10 cellular contexts compared by ENCODE assay signal in genomic region chr14:103118019-103118662, GRCh38. TPM values are rescaled to one million over a fixed set of nuclear protein-coding genes. Genes with fewer than 3 reads are reported as not detected.
A peak's percentile ranks its signal among the peaks of the same experiment; 100 is the strongest.
DNase-seq lines count a peak whose midpoint lies in the region; ATAC-seq, FAIRE-seq and TF ChIP-seq lines count a peak whose summit lies in the region.
"Had no signal": no experiment of that assay in that cellular context is flagged by ENCODE, and none has a peak within 500 bp of the region (broad histone marks: within the 10 kb centered on the region; RNA-seq: fewer than 3 reads in every experiment).

No MANE protein-coding gene starts in this region.

- H3K27ac ChIP-seq in K562 (ENCODE audit: extremely low read depth, low read depth, low read length), result peak overlapping the region; percentile 75
- H3K27ac ChIP-seq in stomach, result peak overlapping the region; percentile 4 to 96 (median 78)
- H3K27ac ChIP-seq: KMS-11 had no signal

- in situ Hi-C loops in KBM-7 (cut with MboI; ENCODE audit: low pct_unique_long_range_greater_than_20kb, low sequenced_read_pairs), result no loop called here
- in situ Hi-C loops in K562 (cut with MboI), result no loop called here

- H3K9me1 ChIP-seq in K562 (ENCODE audit: control insufficient read depth, insufficient read depth, low read length), result no peaks in the 10 kb centered on the region

- peak overlapping the region; percentile 54 for H2AFZ ChIP-seq in K562 (ENCODE audit: low read depth, low read length)

- no peak overlapping the region for H3K27ac Mint-ChIP-seq in activated naive CD4-positive, alpha-beta T cell treated with anti-CD3 and anti-CD28 coated beads, Interleukin-2, amount 10 ng/mL, durations not matched to agents 7 days and 5 days

- TF ChIP-seq EP300 in K562 (IDR thresholded peaks at IDR 0.05; ENCODE audit: low read length), result no peak
- TF ChIP-seq EP300 in stomach (IDR thresholded peaks at IDR 0.05), result peak; percentile 10

- DNase-seq in KBM-7, result peak; percentile 37
- DNase-seq in K562 (ENCODE audit: extremely low read depth in 1 of 4, low spot score in 3 of 4), result peak in 2 of 4 experiments; percentile 22 to 66
- DNase-seq in left kidney (ENCODE audit: low read depth, low spot score), result peak; percentile 65
- no peak for DNase-seq in stomach
- DNase-seq in activated naive CD4-positive, alpha-beta T cell treated with anti-CD3 and anti-CD28 coated beads, Interleukin-2, amount 10 ng/mL, durations not matched to agents 7 days and 5 days, result no peak
- no peak for DNase-seq in LoVo (ENCODE audit: low spot score)

- BruUV-seq in K562 (replicated peaks; lab: Mats Ljungman, UMichigan), result no TSS peak

- intact Hi-C loops in K562 (cut with micrococcal nuclease) (no loop called here), stomach (cut with DNase I; ENCODE audit: low total_unique reads) (no loop called here)

- TF ChIP-seq POLR2A in K562 (conservative IDR thresholded peaks at IDR 0.05), result no peak
- TF ChIP-seq POLR2A in stomach (IDR thresholded peaks at IDR 0.05), result no peak

- POLR2A ChIA-PET in K562 (lab: Yijun Ruan, JAX), result interaction anchor here (0.6 to 2.0 kb wide), 4 partner anchors 8 to 416 kb away, joined by 3 to 8 read pairs (median 3); no protein-coding TSS in a partner anchor

- 22% methylated on average over 5 of the region's 10 CpGs for WGBS in K562 (ENCODE audit: insufficient coverage, low coverage, missing lambda C conversion rate)
- 32 to 47% (median 41%) methylated on average over 7 to 10 of the region's 10 CpGs for WGBS in stomach, 5 donors

- no peaks in the 10 kb centered on the region; the same call in 2 of the 3 replicates for H3K79me2 ChIP-seq in K562 (ENCODE audit: control insufficient read depth, insufficient read depth, low read length)

- H3K4me1 Mint-ChIP-seq in activated naive CD4-positive, alpha-beta T cell treated with anti-CD3 and anti-CD28 coated beads, Interleukin-2, amount 10 ng/mL, durations not matched to agents 7 days and 5 days, result peaks cover 9% of the 10 kb centered on the region

- no peaks in the 10 kb centered on the region for H3K9me3 ChIP-seq in K562 (replicated peaks; ENCODE audit: control insufficient read depth, insufficient read depth, low read depth, low read length)
- H3K9me3 ChIP-seq in stomach, result no peaks in the 10 kb centered on the region

- peak overlapping the region; percentile 42 to 78; a peak in 3 of 4 replicates for H3K9ac ChIP-seq in K562 (ENCODE audit: insufficient read depth in 1 of 2, low read depth in 2 of 2, low read length in 2 of 2)
- H3K9ac ChIP-seq: KMS-11 had no signal

- no peak overlapping the region for H3K4me3 Mint-ChIP-seq in activated naive CD4-positive, alpha-beta T cell treated with anti-CD3 and anti-CD28 coated beads, Interleukin-2, amount 10 ng/mL, durations not matched to agents 7 days and 5 days

- H3K4me1 ChIP-seq in K562 (replicated peaks in 1 of 2; ENCODE audit: control insufficient read depth in 2 of 2, insufficient read depth in 2 of 2, low read length in 2 of 2) (peaks cover 47 to 83% of the 10 kb centered on the region in 2 experiments), stomach (peaks cover 40 to 87% (median 64%) of the 10 kb centered on the region in 4 donors)

- H3K4me3 ChIP-seq in K562 (no peak overlapping the region), stomach (no peak overlapping the region)

- CTCF ChIA-PET in K562 (lab: Yijun Ruan, JAX; ENCODE audit: low intra/inter-chr PET ratio), result no interaction called here
- CTCF ChIA-PET in activated naive CD4-positive, alpha-beta T cell treated with anti-CD3 and anti-CD28 coated beads, Interleukin-2, amount 10 ng/mL, durations not matched to agents 7 days and 5 days (lab: Charles Lee), result interaction anchor here (0.6 to 1.5 kb wide), 3 partner anchors 13 to 243 kb away, joined by 3 to 5 read pairs (median 3); no protein-coding TSS in a partner anchor

- no peak for ATAC-seq in K562
- no peak for ATAC-seq in GM21447 (IDR thresholded peaks at IDR 0.05; ENCODE audit: unreplicated experiment)
- no peak for ATAC-seq in HG02840 (IDR thresholded peaks at IDR 0.05; ENCODE audit: low FRiP score, unreplicated experiment)

- no peak for TF ChIP-seq RAD21 in K562 (CRISPR knock-in tag; conservative IDR thresholded peaks at IDR 0.05 in 1 of 2, IDR thresholded peaks at IDR 0.05 in 1 of 2)

- no peaks in the 10 kb centered on the region for H3K9me3 Mint-ChIP-seq in activated naive CD4-positive, alpha-beta T cell treated with anti-CD3 and anti-CD28 coated beads, Interleukin-2, amount 10 ng/mL, durations not matched to agents 7 days and 5 days

- H3K4me2 ChIP-seq in K562 (ENCODE audit: insufficient read depth, low read length), result peak overlapping the region; percentile 40; the same call in 1 of the 2 replicates
- H3K4me2 ChIP-seq: KMS-11 had no signal

- peaks cover 49% of the 10 kb centered on the region for H3K27me3 Mint-ChIP-seq in activated naive CD4-positive, alpha-beta T cell treated with anti-CD3 and anti-CD28 coated beads, Interleukin-2, amount 10 ng/mL, durations not matched to agents 7 days and 5 days

- H3K36me3 Mint-ChIP-seq in activated naive CD4-positive, alpha-beta T cell treated with anti-CD3 and anti-CD28 coated beads, Interleukin-2, amount 10 ng/mL, durations not matched to agents 7 days and 5 days, result no peaks in the 10 kb centered on the region

- H3K36me3 ChIP-seq in K562 (ENCODE audit: control insufficient read depth, insufficient read depth, low read length), result no peaks in the 10 kb centered on the region
- H3K36me3 ChIP-seq in stomach, result no peaks in the 10 kb centered on the region

- no peak for TF ChIP-seq CTCF in K562 (IDR thresholded peaks at IDR 0.05 in 2 of 3, conservative IDR thresholded peaks at IDR 0.05 in 1 of 3; ENCODE audit: insufficient read depth in 2 of 3, low read depth in 1 of 3, low read length in 3 of 3)
- TF ChIP-seq CTCF in stomach (IDR thresholded peaks at IDR 0.05), result no peak

- peak; percentile 62 for FAIRE-seq in K562 (lab: Jason Lieb, UNC)

- no peaks in the 10 kb centered on the region for H3K27me3 ChIP-seq in K562 (ENCODE audit: control insufficient read depth in 2 of 2, insufficient read depth in 2 of 2, low read length in 2 of 2)
- peaks cover 0 to 18% (median 6%) of the 10 kb centered on the region in 3 donors for H3K27me3 ChIP-seq in stomach

- no peaks in the 10 kb centered on the region for H4K20me1 ChIP-seq in K562 (replicated peaks; ENCODE audit: control insufficient read depth, insufficient read depth, low read length)

RNA-seq across cellular contexts. Expression of gene TNFAIP2, which starts 5.1 kb away (rescaled TPM):
- total RNA-seq in K562 (2011; cell fraction: chromatin; rRNA removed; ENCODE audit: low replicate concordance), result 31.9 and 75.4 TPM in 2 replicates
- 55.1 and 66.9 TPM in 2 replicates for total RNA-seq in K562 (2011; cell fraction: nucleolus; rRNA removed)
- total RNA-seq in K562 (2011; cell fraction: nucleoplasm; rRNA removed), result 38.6 and 39.3 TPM in 2 replicates
- 39.5 and 46.0 TPM in 2 replicates for total RNA-seq in K562 (2014; rRNA removed)
- 20.8 and 23.7 TPM in 2 replicates for total RNA-seq in K562 (2014; rRNA removed; fragmentation: Illumina TruSeq; extraction: Trizol)
- total RNA-seq in K562 (2015; rRNA removed; fragmentation: Illumina TruSeq; extraction: Trizol), result 68.6 and 70.2 TPM in 2 replicates
- 52.7 and 61.2 TPM in 2 replicates for total RNA-seq in K562 (2021)
- polyA plus RNA-seq in K562 (2011; rRNA removed), result 22.6 and 35.4 TPM in 2 replicates
- polyA plus RNA-seq in K562 (2011; cell fraction: cytosol; rRNA removed), result 30.5 and 40.8 TPM in 2 replicates
- polyA plus RNA-seq in K562 (2011; cell fraction: nucleus; rRNA removed), result 171 and 203 TPM in 2 replicates
- 33.8 and 69.4 TPM in 2 replicates for polyA plus RNA-seq in K562 (2012)
- 42.7 and 59.7 TPM in 2 replicates for polyA plus RNA-seq in K562 (2014; fragmentation: Illumina TruSeq; extraction: Trizol)
- 10 to 100 TPM; 44.6 to 49.7 TPM for polyA plus RNA-seq in K562 (2014; fragmentation: Nextera tagmentation; extraction: Ambion mirVana)
- polyA plus RNA-seq in K562 (2014; rRNA removed), result 47.6 and 63.5 TPM in 2 replicates
- 8.9 and 13.3 TPM in 2 replicates for polyA minus RNA-seq in K562 (2011; rRNA and poly(A)+ RNA removed)
- 25.6 and 31.0 TPM in 2 replicates for polyA minus RNA-seq in K562 (2011; cell fraction: cytosol; rRNA and poly(A)+ RNA removed)
- 17.0 and 18.2 TPM in 2 replicates for polyA minus RNA-seq in K562 (2011; cell fraction: nucleus; rRNA and poly(A)+ RNA removed)
- 100 to 1,000 TPM in 2 of 5 donors, 10 to 100 TPM in 3; 30.7 to 279 (median 48.7) TPM for total RNA-seq in stomach
- 100 to 1,000 TPM in 1 of 3 donors, 10 to 100 TPM in 2; 63.8 to 211 (median 82.2) TPM for polyA plus RNA-seq in stomach

RNA-seq across cellular contexts. Expression of gene EXOC3L4, which starts 23.6 kb away (rescaled TPM):
- 7.7 and 24.3 TPM in 2 replicates for total RNA-seq in K562 (2011; cell fraction: chromatin; rRNA removed; ENCODE audit: low replicate concordance)
- total RNA-seq in K562 (2011; cell fraction: nucleolus; rRNA removed), result 22.4 and 23.0 TPM in 2 replicates
- 13.8 and 17.9 TPM in 2 replicates for total RNA-seq in K562 (2011; cell fraction: nucleoplasm; rRNA removed)
- total RNA-seq in K562 (2014; rRNA removed) (3.5 and 5.6 TPM in 2 replicates), K562 (2014; rRNA removed; fragmentation: Illumina TruSeq; extraction: Trizol) (0.33 TPM in 1 of 2 replicates, not detected in the other), K562 (2015; rRNA removed; fragmentation: Illumina TruSeq; extraction: Trizol) (0.83 and 1.6 TPM in 2 replicates), K562 (2021) (5.4 and 6.7 TPM in 2 replicates), stomach (10 to 100 TPM in 3 of 5 donors, 1 to 10 TPM in 2; 1.3 to 82.8 (median 38.5) TPM)
- polyA plus RNA-seq in K562 (2011; rRNA removed) (1.1 and 2.0 TPM in 2 replicates), K562 (2014; fragmentation: Illumina TruSeq; extraction: Trizol) (0.25 and 0.97 TPM in 2 replicates), K562 (2014; fragmentation: Nextera tagmentation; extraction: Ambion mirVana) (under 1 TPM in 1 of 2 experiments, not detected in 1; 0.10 TPM), K562 (2014; rRNA removed) (6.2 and 11.7 TPM in 2 replicates), stomach (10 to 100 TPM in 2 of 3 donors, 1 to 10 TPM in 1; 9.9 to 21.6 (median 10.8) TPM)
- polyA plus RNA-seq in K562 (2011; cell fraction: cytosol; rRNA removed), result 1.6 and 3.7 TPM in 2 replicates
- polyA plus RNA-seq in K562 (2011; cell fraction: nucleus; rRNA removed), result 8.4 and 18.9 TPM in 2 replicates
- 1.8 and 2.2 TPM in 2 replicates for polyA plus RNA-seq in K562 (2012)
- 0.21 TPM in 1 of 2 replicates, not detected in the other for polyA minus RNA-seq in K562 (2011; rRNA and poly(A)+ RNA removed)
- polyA minus RNA-seq in K562 (2011; cell fraction: cytosol; rRNA and poly(A)+ RNA removed), result 2.5 and 2.9 TPM in 2 replicates
- polyA minus RNA-seq in K562 (2011; cell fraction: nucleus; rRNA and poly(A)+ RNA removed), result 3.1 and 5.0 TPM in 2 replicates

RNA-seq across cellular contexts. Expression of gene LBHD2, which starts 34.1 kb away (rescaled TPM):
- not detected in 2 replicates for total RNA-seq in K562 (2011; cell fraction: chromatin; rRNA removed; ENCODE audit: low replicate concordance)
- not detected in 2 replicates for total RNA-seq in K562 (2011; cell fraction: nucleolus; rRNA removed)
- total RNA-seq in K562 (2011; cell fraction: nucleoplasm; rRNA removed), result not detected in 2 replicates
- total RNA-seq in K562 (2014; rRNA removed) (not detected in 2 replicates), K562 (2014; rRNA removed; fragmentation: Illumina TruSeq; extraction: Trizol) (not detected in 2 replicates), K562 (2015; rRNA removed; fragmentation: Illumina TruSeq; extraction: Trizol) (not detected in 2 replicates), K562 (2021) (not detected in 2 replicates), stomach (not detected)
- polyA plus RNA-seq in K562 (2011; rRNA removed) (not detected in 2 replicates), K562 (2014; fragmentation: Illumina TruSeq; extraction: Trizol) (not detected in 2 replicates), K562 (2014; fragmentation: Nextera tagmentation; extraction: Ambion mirVana) (not detected), K562 (2014; rRNA removed) (not detected in 2 replicates), stomach (not detected)
- polyA plus RNA-seq in K562 (2011; cell fraction: cytosol; rRNA removed), result 0.30 TPM in 1 of 2 replicates, not detected in the other
- not detected in 2 replicates for polyA plus RNA-seq in K562 (2011; cell fraction: nucleus; rRNA removed)
- not detected in 2 replicates for polyA plus RNA-seq in K562 (2012)
- polyA minus RNA-seq in K562 (2011; rRNA and poly(A)+ RNA removed), result not detected in 2 replicates
- polyA minus RNA-seq in K562 (2011; cell fraction: cytosol; rRNA and poly(A)+ RNA removed), result not detected in 2 replicates
- not detected in 2 replicates for polyA minus RNA-seq in K562 (2011; cell fraction: nucleus; rRNA and poly(A)+ RNA removed)
- total RNA-seq: renal cortical epithelial cell had no signal

Comparison
In these comparisons a context has a peak if more than half of its experiments do, and no peak if none do; other contexts are left out.
1. DNase-seq: peak in KBM-7 (single experiment) and left kidney (single experiment); none in stomach (single experiment), activated naive CD4-positive, alpha-beta T cell treated with anti-CD3 and anti-CD28 coated beads, Interleukin-2, amount 10 ng/mL, durations not matched to agents 7 days and 5 days (single experiment) and LoVo (single experiment).